ENCODE assay signal across 21 cellular contexts in genomic region chr1:8263806-8264205, GRCh38. TPM values are rescaled to one million over a fixed set of nuclear protein-coding genes. Genes with fewer than 3 reads are reported as not detected.
"Had no signal": no experiment of that assay in that cellular context is flagged by ENCODE, and none has a peak within 500 bp of the region (broad histone marks: within the 10 kb centered on the region; RNA-seq: fewer than 3 reads in every experiment).

No MANE protein-coding gene starts in this region.

- H3K36me3 Mint-ChIP-seq: naive thymus-derived CD4-positive, alpha-beta T cell; stimulated activated effector memory CD8-positive, alpha-beta T cell treated with anti-CD3 and anti-CD28 coated beads, Interleukin-12 subunit alpha, Interleukin-12 subunit beta, amount 100 ng/mL, for 72 hours had no signal

- DNase-seq: cerebellar nuclear complex; colonic mucosa; dermis blood vessel endothelial cell; gastrocnemius medialis; glutamatergic neuron; kidney; left colon; left ventricle myocardium superior; naive thymus-derived CD4-positive, alpha-beta T cell; nephron progenitor cell; right cardiac atrium; stimulated activated CD4-positive, alpha-beta T cell treated with anti-CD3 and anti-CD28 coated beads, Interleukin-4, amount 100 ng/mL, for 1 hour; stimulated activated CD8-positive, alpha-beta memory T cell treated with anti-CD3 and anti-CD28 coated beads, Interleukin-4, amount 100 ng/mL, for 48 hours; stimulated activated naive CD8-positive, alpha-beta T cell treated with anti-CD3 and anti-CD28 coated beads, Interleukin-15, Interleukin-2, amounts not matched to agents 100 U/mL and 50 U/mL, for 24 hours; thyroid gland; uterus had no signal

- H3K27ac ChIP-seq: colonic mucosa, gastrocnemius medialis, suprapubic skin, thyroid gland, uterus had no signal

- H3K4me3 Mint-ChIP-seq: naive thymus-derived CD4-positive, alpha-beta T cell; nephron progenitor cell; stimulated activated effector memory CD8-positive, alpha-beta T cell treated with anti-CD3 and anti-CD28 coated beads, Interleukin-12 subunit alpha, Interleukin-12 subunit beta, amount 100 ng/mL, for 72 hours had no signal

- FAIRE-seq: endothelial cell of umbilical vein, kidney had no signal

- H3K36me3 ChIP-seq: colonic mucosa, gastrocnemius medialis, suprapubic skin, thyroid gland, upper lobe of left lung, uterus had no signal

- H3K27ac Mint-ChIP-seq: naive thymus-derived CD4-positive, alpha-beta T cell; nephron progenitor cell; stimulated activated effector memory CD8-positive, alpha-beta T cell treated with anti-CD3 and anti-CD28 coated beads, Interleukin-12 subunit alpha, Interleukin-12 subunit beta, amount 100 ng/mL, for 72 hours had no signal

- H3K4me3 ChIP-seq: colonic mucosa, gastrocnemius medialis, suprapubic skin, thyroid gland, upper lobe of left lung, uterus had no signal

- H3K27me3 ChIP-seq: colonic mucosa, gastrocnemius medialis, suprapubic skin, thyroid gland, upper lobe of left lung, uterus had no signal

- H3K4me1 ChIP-seq: colonic mucosa had no signal

- H3K9me3 ChIP-seq: colonic mucosa, gastrocnemius medialis, suprapubic skin, thyroid gland, upper lobe of left lung, uterus had no signal

- H3K9me3 Mint-ChIP-seq: naive thymus-derived CD4-positive, alpha-beta T cell; nephron progenitor cell; stimulated activated effector memory CD8-positive, alpha-beta T cell treated with anti-CD3 and anti-CD28 coated beads, Interleukin-12 subunit alpha, Interleukin-12 subunit beta, amount 100 ng/mL, for 72 hours had no signal

- ATAC-seq: gastrocnemius medialis; left colon; left ventricle myocardium superior; naive thymus-derived CD4-positive, alpha-beta T cell; right cardiac atrium; stimulated activated effector memory CD8-positive, alpha-beta T cell treated with anti-CD3 and anti-CD28 coated beads, Interleukin-12 subunit alpha, Interleukin-12 subunit beta, amount 100 ng/mL, for 72 hours; stimulated activated naive CD8-positive, alpha-beta T cell treated with anti-CD3 and anti-CD28 coated beads, Interleukin-15, Interleukin-2, amounts not matched to agents 100 U/mL and 50 U/mL, for 24 hours had no signal

RNA-seq across cellular contexts. Expression of gene SLC45A1, which starts 54.1 kb away (rescaled TPM):
- total RNA-seq: mononuclear cell had no signal
